ENCODE assay signal across 8 cellular contexts in the genomic region with DNA sequence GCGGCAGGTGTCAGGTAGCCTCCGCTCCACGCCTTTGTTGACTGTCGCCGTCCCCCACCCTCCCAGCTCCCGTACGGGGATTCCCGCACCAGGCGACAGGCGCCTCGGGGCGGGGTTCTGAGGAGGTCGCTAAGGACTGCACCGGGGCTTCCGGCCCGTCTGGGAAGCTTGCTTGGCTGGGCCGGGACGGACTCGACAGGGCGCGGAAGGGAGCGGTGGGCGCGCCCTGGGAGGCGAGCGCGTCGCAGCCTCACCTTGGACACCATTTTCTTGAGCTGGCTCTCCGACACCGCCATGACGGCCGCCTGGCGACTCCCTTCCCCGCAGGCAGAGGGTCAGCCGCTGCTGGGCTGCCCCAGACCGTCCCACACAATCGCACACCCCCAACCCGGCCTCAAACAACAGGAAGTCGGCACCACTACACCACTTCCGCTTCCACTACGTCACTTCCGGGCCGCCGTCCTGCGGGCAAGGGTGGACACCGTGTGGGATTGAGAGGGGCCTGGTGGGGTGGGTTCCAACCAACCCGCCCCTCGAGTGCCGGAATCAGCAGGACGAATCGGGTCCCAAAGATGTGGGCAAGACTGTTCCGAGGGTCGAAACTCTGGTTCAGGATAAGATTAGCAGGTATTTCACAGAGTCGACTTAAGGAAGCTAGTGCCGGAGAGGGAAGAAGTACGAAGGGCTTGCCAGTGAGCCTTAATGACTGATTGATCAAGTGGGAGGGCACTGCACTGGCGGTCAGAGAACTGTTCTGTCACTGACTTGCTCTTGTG. TPM values are rescaled to one million over a fixed set of nuclear protein-coding genes. Genes with fewer than 3 reads are reported as not detected.
A peak's percentile ranks its signal among the peaks of the same experiment; 100 is the strongest.
DNase-seq lines count a peak whose midpoint lies in the region; ATAC-seq and TF ChIP-seq lines count a peak whose summit lies in the region.

A gene with protein sequence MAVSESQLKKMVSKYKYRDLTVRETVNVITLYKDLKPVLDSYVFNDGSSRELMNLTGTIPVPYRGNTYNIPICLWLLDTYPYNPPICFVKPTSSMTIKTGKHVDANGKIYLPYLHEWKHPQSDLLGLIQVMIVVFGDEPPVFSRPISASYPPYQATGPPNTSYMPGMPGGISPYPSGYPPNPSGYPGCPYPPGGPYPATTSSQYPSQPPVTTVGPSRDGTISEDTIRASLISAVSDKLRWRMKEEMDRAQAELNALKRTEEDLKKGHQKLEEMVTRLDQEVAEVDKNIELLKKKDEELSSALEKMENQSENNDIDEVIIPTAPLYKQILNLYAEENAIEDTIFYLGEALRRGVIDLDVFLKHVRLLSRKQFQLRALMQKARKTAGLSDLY (minus strand): TSS at position 422 of the 776 bp plus-strand sequence. CDS start 126 bp downstream, at position 296.

- H3K9me3 Mint-ChIP-seq in activated naive CD4-positive, alpha-beta T cell treated with anti-CD3 and anti-CD28 coated beads, Interleukin-2, amount 10 ng/mL, durations not matched to agents 7 days and 5 days, result no peaks in the 10 kb centered on the region

- H3K4me3 Mint-ChIP-seq in activated naive CD4-positive, alpha-beta T cell treated with anti-CD3 and anti-CD28 coated beads, Interleukin-2, amount 10 ng/mL, durations not matched to agents 7 days and 5 days, result peak within 1 kb of the TSS; percentile 99

- peak within 1 kb of the TSS; percentile 99 for H3K27ac Mint-ChIP-seq in activated naive CD4-positive, alpha-beta T cell treated with anti-CD3 and anti-CD28 coated beads, Interleukin-2, amount 10 ng/mL, durations not matched to agents 7 days and 5 days

- H3K27me3 ChIP-seq in gastroesophageal sphincter (no peaks in the 10 kb centered on the region), neutrophil (no peaks in the 10 kb centered on the region)

- 0% methylated on average over 12 to 14 of the region's 57 CpGs for WGBS in gastroesophageal sphincter (ENCODE audit: low coverage in 1 of 2), 2 donors

- H3K36me3 ChIP-seq in SK-N-MC (ENCODE audit: insufficient read depth, low read length) (0 out of 2 replicates have a peak, but pooled peaks cover 3% of the 10 kb centered on the region), gastroesophageal sphincter (peaks cover 0 to 15% of the 10 kb centered on the region in 2 donors), neutrophil (peaks cover 15% of the 10 kb centered on the region)

- TF ChIP-seq EP300 in gastroesophageal sphincter (IDR thresholded peaks at IDR 0.05), result no peak

- H3K27ac ChIP-seq in SK-N-MC (peak within 1 kb of the TSS; percentile 88), gastroesophageal sphincter (peak within 1 kb of the TSS; percentile 91 to 95 (median 92)), neutrophil (peak within 1 kb of the TSS; percentile 99)

- H3K9me3 ChIP-seq in SK-N-MC (ENCODE audit: low read depth, low read length) (no peaks in the 10 kb centered on the region), gastroesophageal sphincter (no peaks in the 10 kb centered on the region), neutrophil (no peaks in the 10 kb centered on the region)

- H3K4me1 ChIP-seq in gastroesophageal sphincter (peaks cover 0 to 56% (median 4%) of the 10 kb centered on the region in 3 donors), neutrophil (ENCODE audit: control insufficient read depth in 1 of 2, insufficient read depth in 1 of 2, low read depth in 1 of 2, low read length in 1 of 2) (peaks cover 17 to 23% of the 10 kb centered on the region in 2 experiments)

- H3K36me3 Mint-ChIP-seq in activated naive CD4-positive, alpha-beta T cell treated with anti-CD3 and anti-CD28 coated beads, Interleukin-2, amount 10 ng/mL, durations not matched to agents 7 days and 5 days, result peaks cover 23% of the 10 kb centered on the region

- H3K4me3 ChIP-seq in GM08714 (ENCODE audit: low read length) (peak within 1 kb of the TSS; percentile 76), SK-N-MC (peak within 1 kb of the TSS; percentile 92), gastroesophageal sphincter (peak within 1 kb of the TSS; percentile 86 to 94), neutrophil (ENCODE audit: low read depth in 1 of 2, low read length in 1 of 2) (peak within 1 kb of the TSS; percentile 81 to 92)

- H3K27me3 Mint-ChIP-seq in activated naive CD4-positive, alpha-beta T cell treated with anti-CD3 and anti-CD28 coated beads, Interleukin-2, amount 10 ng/mL, durations not matched to agents 7 days and 5 days, result peaks cover 7% of the 10 kb centered on the region

- ATAC-seq in HG02588 (IDR thresholded peaks at IDR 0.05; ENCODE audit: unreplicated experiment) (peak; percentile 98), gastroesophageal sphincter (peak; percentile 98)

- TF ChIP-seq CTCF in gastroesophageal sphincter (IDR thresholded peaks at IDR 0.05) (peak in 1 of 4 experiments; percentile 15), neutrophil (IDR thresholded peaks at IDR 0.05) (peak; percentile 25), subcutaneous adipose tissue (IDR thresholded peaks at IDR 0.05; ENCODE audit: low read depth) (no peak)

- peak; percentile 72 to 89 for TF ChIP-seq POLR2A in gastroesophageal sphincter (IDR thresholded peaks at IDR 0.05)

- H3K4me1 Mint-ChIP-seq in activated naive CD4-positive, alpha-beta T cell treated with anti-CD3 and anti-CD28 coated beads, Interleukin-2, amount 10 ng/mL, durations not matched to agents 7 days and 5 days, result peaks cover 46% of the 10 kb centered on the region

- DNase-seq in NCI-H1048 (lab: John Stamatoyannopoulos, UW) (peak; percentile 73), SK-N-MC (ENCODE audit: low read depth, low spot score) (peak; percentile 56)
- DNase-seq in activated naive CD4-positive, alpha-beta T cell treated with anti-CD3 and anti-CD28 coated beads, Interleukin-2, amount 10 ng/mL, durations not matched to agents 7 days and 5 days, result peak; percentile 94

- H3K9ac ChIP-seq in SK-N-MC (ENCODE audit: insufficient read length), result peak within 1 kb of the TSS; percentile 96

- CTCF ChIA-PET in activated naive CD4-positive, alpha-beta T cell treated with anti-CD3 and anti-CD28 coated beads, Interleukin-2, amount 10 ng/mL, durations not matched to agents 7 days and 5 days (lab: Charles Lee), result interaction anchor here (1.1 to 1.5 kb wide), 5 partner anchors 13 to 412 kb away, joined by 3 to 5 read pairs (median 4); no protein-coding TSS in a partner anchor

RNA-seq across cellular contexts. Expression of the gene that starts here (rescaled TPM):
- 10 to 100 TPM; 60.1 to 72.8 (median 66.5) TPM for total RNA-seq in gastroesophageal sphincter
- 100 to 1,000 TPM in 1 of 4 donors, 10 to 100 TPM in 3; 62.1 to 134 (median 79.7) TPM for total RNA-seq in subcutaneous adipose tissue

Comparison
In these comparisons a context has a peak if more than half of its experiments do, and no peak if none do; other contexts are left out.
1. Peak in every context shown above with its lines: DNase-seq, ATAC-seq, H3K4me3 ChIP-seq and H3K27ac ChIP-seq.